Comparison of ENCODE assay signal across 8 cellular contexts in genomic region chr3:33114622-33115023, GRCh38. TPM values are rescaled to one million over a fixed set of nuclear protein-coding genes. Genes with fewer than 3 reads are reported as not detected.
DNase-seq lines count a peak whose midpoint lies in the region; ATAC-seq and TF ChIP-seq lines count a peak whose summit lies in the region.

No MANE protein-coding gene starts in this region.

- peaks cover 3% of the 10 kb centered on the region for H3K36me3 Mint-ChIP-seq in neural crest cell (ENCODE audit: low read depth)

- 54 to 57% methylated on average over 14 of the region's 14 CpGs for WGBS in ectodermal cell, 2 experiments

- ATAC-seq in HG02642 (IDR thresholded peaks at IDR 0.05; ENCODE audit: poor library complexity, unreplicated experiment): no peak

- no peaks in the 10 kb centered on the region for H3K36me3 ChIP-seq in Loucy (ENCODE audit: insufficient read depth, low read length)
- no peaks in the 10 kb centered on the region for H3K36me3 ChIP-seq in ectodermal cell (ENCODE audit: control insufficient read depth, insufficient read depth, low read length)

- no peaks in the 10 kb centered on the region for H3K27me3 Mint-ChIP-seq in neural crest cell (ENCODE audit: low read depth)

- no peak overlapping the region for H2AFZ ChIP-seq in Loucy (ENCODE audit: low read length)

- peaks cover 52% of the 10 kb centered on the region for H3K4me1 ChIP-seq in Loucy (ENCODE audit: insufficient read depth, low read length, poor library complexity, severe bottlenecking)
- H3K4me1 ChIP-seq in ectodermal cell (ENCODE audit: control insufficient read depth, insufficient read depth, low read length): no peaks in the 10 kb centered on the region

- H3K79me2 ChIP-seq in Loucy (ENCODE audit: insufficient read depth, low read length): peaks cover 29% of the 10 kb centered on the region; the same call in 1 of the 2 replicates

- DNase-seq in neural crest cell (ENCODE audit: low read depth, low spot score) (no peak), hippocampal formation (lab: John Stamatoyannopoulos, UW) (no peak)
- no peak for DNase-seq in stimulated activated CD4-positive, alpha-beta T cell treated with anti-CD3 and anti-CD28 coated beads, Interleukin-4, amount 100 ng/mL, for 24 hours
- no peak for DNase-seq in NK-92 treated with Interleukin-12 subunit alpha and Interleukin-12 subunit beta, amount 100 ng/mL, for 24 hours (lab: John Stamatoyannopoulos, UW)

- H3K27ac Mint-ChIP-seq in neural crest cell (ENCODE audit: unreplicated experiment): peak overlapping the region; percentile 83

- H3K4me1 Mint-ChIP-seq in neural crest cell: peaks cover 37% of the 10 kb centered on the region

- no peaks in the 10 kb centered on the region for H3K9me2 ChIP-seq in Loucy (replicated peaks; ENCODE audit: low read depth, low read length)

- H3K27me3 ChIP-seq in Loucy (ENCODE audit: insufficient read depth, low read length, poor library complexity, severe bottlenecking): no peaks in the 10 kb centered on the region
- no peaks in the 10 kb centered on the region for H3K27me3 ChIP-seq in ectodermal cell (ENCODE audit: control insufficient read depth, insufficient read depth, low read length, poor library complexity, severe bottlenecking)

- peaks cover 4% of the 10 kb centered on the region for H3F3A ChIP-seq in Loucy (ENCODE audit: low read depth)

- H3K4me2 ChIP-seq in Loucy (ENCODE audit: low read depth, low read length, poor library complexity, severe bottlenecking): peak overlapping the region; percentile 88

- H3K4me3 Mint-ChIP-seq in neural crest cell: peak overlapping the region; percentile 92

- TF ChIP-seq CTCF in C4-2B (conservative IDR thresholded peaks at IDR 0.05) (no peak), Loucy (conservative IDR thresholded peaks at IDR 0.05; ENCODE audit: low read length) (no peak), neural crest cell (conservative IDR thresholded peaks at IDR 0.05) (no peak)

- H3K27ac ChIP-seq in C4-2B (peak overlapping the region; percentile 87), ectodermal cell (ENCODE audit: insufficient read depth, low read depth, low read length, poor library complexity, severe bottlenecking) (peak overlapping the region; percentile 32)

- H4K20me1 ChIP-seq in Loucy (ENCODE audit: insufficient read depth, low read length, poor library complexity, severe bottlenecking): peaks cover 13% of the 10 kb centered on the region

- H3K9me3 ChIP-seq in Loucy (ENCODE audit: insufficient read depth, low read depth, low read length) (no peaks in the 10 kb centered on the region), ectodermal cell (ENCODE audit: control insufficient read depth, low read length) (peaks cover 6% of the 10 kb centered on the region)

- H3K9ac ChIP-seq in Loucy (ENCODE audit: low read depth, low read length, poor library complexity, severe bottlenecking): peak overlapping the region; percentile 84

- H3K4me3 ChIP-seq in Loucy (ENCODE audit: low read length, poor library complexity, severe bottlenecking): peak overlapping the region; percentile 87
- H3K4me3 ChIP-seq in ectodermal cell (ENCODE audit: insufficient read depth, low read depth, low read length): peak overlapping the region; percentile 70

- H3K9me3 Mint-ChIP-seq in neural crest cell: no peaks in the 10 kb centered on the region

RNA-seq across cellular contexts. Expression of gene CRTAP, which starts 0.8 kb away (rescaled TPM):
- 177 TPM for polyA plus RNA-seq in ectodermal cell (2013, experiment 1 of 4)
- 186 TPM for polyA plus RNA-seq in ectodermal cell (2013, experiment 2 of 4)
- polyA plus RNA-seq in ectodermal cell (2013, experiment 3 of 4): 136 TPM
- polyA plus RNA-seq in ectodermal cell (2013, experiment 4 of 4): 163 TPM
- total RNA-seq in neural crest cell: 147 and 151 TPM in 2 replicates

RNA-seq across cellular contexts. Expression of gene GLB1, which starts 17.7 kb away (rescaled TPM):
- polyA plus RNA-seq in ectodermal cell (2013, experiment 1 of 4): 45.9 TPM
- polyA plus RNA-seq in ectodermal cell (2013, experiment 2 of 4): 55.0 TPM
- 35.8 TPM for polyA plus RNA-seq in ectodermal cell (2013, experiment 3 of 4)
- 47.0 TPM for polyA plus RNA-seq in ectodermal cell (2013, experiment 4 of 4)
- 42.7 and 44.9 TPM in 2 replicates for total RNA-seq in neural crest cell

RNA-seq across cellular contexts. Expression of gene TMPPE, which starts 17.7 kb away (rescaled TPM):
- polyA plus RNA-seq in ectodermal cell (2013, experiment 1 of 4): 2.3 TPM
- 3.0 TPM for polyA plus RNA-seq in ectodermal cell (2013, experiment 2 of 4)
- 1.1 TPM for polyA plus RNA-seq in ectodermal cell (2013, experiment 3 of 4)
- 1.3 TPM for polyA plus RNA-seq in ectodermal cell (2013, experiment 4 of 4)
- total RNA-seq in neural crest cell: 5.2 and 5.3 TPM in 2 replicates
